In the genomic region with DNA sequence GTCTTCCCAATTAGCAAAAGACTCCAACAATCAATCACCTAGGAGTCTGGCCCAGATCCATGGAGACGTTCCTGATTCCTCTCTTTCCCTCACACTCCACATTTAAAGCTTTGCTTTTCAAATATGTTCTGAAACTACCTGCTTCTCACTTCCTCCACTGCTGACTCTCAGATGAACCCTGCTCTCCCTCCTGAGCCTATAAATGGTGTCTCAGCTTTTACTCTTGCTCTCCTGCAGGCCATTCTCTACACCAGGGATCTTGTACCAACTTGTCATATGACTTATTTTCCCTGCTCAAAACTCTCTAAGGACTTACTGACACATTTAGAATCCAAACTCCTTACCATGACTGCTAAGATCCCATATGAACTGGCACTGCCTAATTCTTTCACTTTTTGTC, we compare ENCODE assay signal across 13 cellular contexts.
DNase-seq lines count a peak whose midpoint lies in the region; ATAC-seq and TF ChIP-seq lines count a peak whose summit lies in the region.
"Had no signal": no experiment of that assay in that cellular context is flagged by ENCODE, and none has a peak within 500 bp of the region (broad histone marks: within the 10 kb centered on the region; RNA-seq: fewer than 3 reads in every experiment).

No MANE protein-coding gene starts in this region.

- no peak overlapping the region for H3K27ac ChIP-seq in foreskin keratinocyte
- H3K27ac ChIP-seq: ascending aorta, neural progenitor cell, suprapubic skin had no signal

- H3K36me3 Mint-ChIP-seq in T-helper 17 cell (ENCODE audit: low read depth) (no peaks in the 10 kb centered on the region), WTC11 (0 out of 2 replicates have a peak, but pooled peaks cover 5% of the 10 kb centered on the region), Caco-2 (ENCODE audit: insufficient read depth, unreplicated experiment) (no peaks in the 10 kb centered on the region), immature natural killer cell (peaks cover 13 to 25% (median 23%) of the 10 kb centered on the region in 3 donors)
- H3K36me3 Mint-ChIP-seq: neural progenitor cell had no signal

- CTCF ChIA-PET in WTC11 (lab: Charles Lee) (no interaction called here), Caco-2 (lab: Charles Lee) (no interaction called here)

- no peaks in the 10 kb centered on the region for H3K27me3 Mint-ChIP-seq in T-helper 17 cell
- no peaks in the 10 kb centered on the region for H3K27me3 Mint-ChIP-seq in WTC11 (ENCODE audit: low read depth)
- H3K27me3 Mint-ChIP-seq in Caco-2 (ENCODE audit: insufficient read depth, unreplicated experiment) = peaks cover 2% of the 10 kb centered on the region
- H3K27me3 Mint-ChIP-seq in immature natural killer cell (ENCODE audit: low read depth in 3 of 3) = no peaks in the 10 kb centered on the region
- H3K27me3 Mint-ChIP-seq: activated CD8-positive, alpha-beta T cell treated with anti-CD3 and anti-CD28 coated beads for 36 hours had no signal

- H3K4me1 ChIP-seq in foreskin keratinocyte = no peaks in the 10 kb centered on the region
- peaks cover 19% of the 10 kb centered on the region for H3K4me1 ChIP-seq in Caco-2
- H3K4me1 ChIP-seq: ascending aorta, neural progenitor cell, suprapubic skin had no signal

- H3K4me3 ChIP-seq in Caco-2 (ENCODE audit: low read depth, low read length) = no peak overlapping the region
- H3K4me3 ChIP-seq: ascending aorta, neural progenitor cell, suprapubic skin had no signal

- H3K27me3 ChIP-seq in foreskin keratinocyte = no peaks in the 10 kb centered on the region
- H3K27me3 ChIP-seq in Caco-2 (replicated peaks; ENCODE audit: control insufficient read depth, insufficient read depth, low read length) = no peaks in the 10 kb centered on the region; the same call in 1 of the 2 replicates
- H3K27me3 ChIP-seq: ascending aorta, neural progenitor cell, suprapubic skin had no signal

- DNase-seq in foreskin keratinocyte (peak in 1 of 2 donors; percentile 65), T-helper 17 cell (no peak), WTC11 (ENCODE audit: low spot score) (no peak), Caco-2 (no peak), immature natural killer cell (no peak)
- DNase-seq: activated CD8-positive, alpha-beta T cell treated with anti-CD3 and anti-CD28 coated beads for 36 hours; stimulated activated CD4-positive, alpha-beta T cell treated with anti-CD3 and anti-CD28 coated beads, Interleukin-15, amount 100 ng/mL, for 24 hours had no signal

- intact Hi-C loops in Caco-2 (cut with micrococcal nuclease; ENCODE audit: unreplicated experiment) = no loop called here

- no peak overlapping the region for H3K4me3 Mint-ChIP-seq in T-helper 17 cell
- no peak overlapping the region for H3K4me3 Mint-ChIP-seq in WTC11
- no peak overlapping the region for H3K4me3 Mint-ChIP-seq in Caco-2 (ENCODE audit: unreplicated experiment)
- no peak overlapping the region for H3K4me3 Mint-ChIP-seq in immature natural killer cell
- H3K4me3 Mint-ChIP-seq: activated CD8-positive, alpha-beta T cell treated with anti-CD3 and anti-CD28 coated beads for 36 hours; neural progenitor cell had no signal

- POLR2A ChIA-PET in WTC11 (lab: Charles Lee) (no interaction called here), Caco-2 (lab: Charles Lee) (no interaction called here)

- BruUV-seq in Caco-2 (replicated peaks; lab: Mats Ljungman, UMichigan) = no TSS peak

- no peak overlapping the region for H3K27ac Mint-ChIP-seq in T-helper 17 cell
- H3K27ac Mint-ChIP-seq in WTC11 = no peak overlapping the region
- H3K27ac Mint-ChIP-seq in Caco-2 (ENCODE audit: unreplicated experiment) = no peak overlapping the region
- H3K27ac Mint-ChIP-seq in immature natural killer cell = peak overlapping the region in 3 of 6 donors; percentile 6 to 53 (median 31)
- H3K27ac Mint-ChIP-seq: activated CD8-positive, alpha-beta T cell treated with anti-CD3 and anti-CD28 coated beads for 36 hours; neural progenitor cell had no signal

- H3K9me3 Mint-ChIP-seq in WTC11 (peaks cover 11% of the 10 kb centered on the region), Caco-2 (ENCODE audit: unreplicated experiment) (no peaks in the 10 kb centered on the region), immature natural killer cell (no peaks in the 10 kb centered on the region)
- H3K9me3 Mint-ChIP-seq: activated CD8-positive, alpha-beta T cell treated with anti-CD3 and anti-CD28 coated beads for 36 hours; neural progenitor cell had no signal

- TF ChIP-seq CTCF in foreskin keratinocyte (conservative IDR thresholded peaks at IDR 0.05) (no peak), WTC11 (IDR thresholded peaks at IDR 0.05) (no peak), Caco-2 (IDR thresholded peaks at IDR 0.05; ENCODE audit: insufficient read depth in 1 of 2, low read depth in 1 of 2, low read length in 1 of 2, severe bottlenecking in 1 of 2, unreplicated experiment in 1 of 2) (no peak)

- H3K36me3 ChIP-seq in Caco-2 (ENCODE audit: control insufficient read depth, insufficient read depth, low read length) = no peaks in the 10 kb centered on the region
- H3K36me3 ChIP-seq: ascending aorta, neural progenitor cell, suprapubic skin had no signal

- ATAC-seq in GM18907 (IDR thresholded peaks at IDR 0.05; ENCODE audit: unreplicated experiment) (peak; percentile 67), GM21737 (IDR thresholded peaks at IDR 0.05; ENCODE audit: unreplicated experiment) (peak; percentile 52), HG03196 (IDR thresholded peaks at IDR 0.05; ENCODE audit: unreplicated experiment) (peak; percentile 59), foreskin keratinocyte (peak; percentile 31), T-helper 17 cell (no peak), WTC11 (no peak)
- ATAC-seq: activated CD8-positive, alpha-beta T cell treated with anti-CD3 and anti-CD28 coated beads for 36 hours had no signal

- no peaks in the 10 kb centered on the region for H3K9me3 ChIP-seq in T-helper 17 cell (ENCODE audit: control insufficient read depth, low read length, poor library complexity, severe bottlenecking)
- H3K9me3 ChIP-seq in Caco-2 = no peaks in the 10 kb centered on the region
- H3K9me3 ChIP-seq: ascending aorta, suprapubic skin had no signal

- H3K4me1 Mint-ChIP-seq in T-helper 17 cell (no peaks in the 10 kb centered on the region), WTC11 (peaks cover 4% of the 10 kb centered on the region), Caco-2 (ENCODE audit: low read depth, unreplicated experiment) (peaks cover 18% of the 10 kb centered on the region), immature natural killer cell (peaks cover 15 to 23% of the 10 kb centered on the region in 2 donors)

TF ChIP-seq in WTC11, 78 proteins besides CTCF, POLR2A, EP300 and RAD21 (continues in another document):
- TF ChIP-seq HMGA2 (CRISPR knock-in tag; IDR thresholded peaks at IDR 0.05) = no peak
- TF ChIP-seq FOXP1 (CRISPR knock-in tag; IDR thresholded peaks at IDR 0.05; ENCODE audit: borderline replicate concordance) = no peak
- TF ChIP-seq, protein P1, sequence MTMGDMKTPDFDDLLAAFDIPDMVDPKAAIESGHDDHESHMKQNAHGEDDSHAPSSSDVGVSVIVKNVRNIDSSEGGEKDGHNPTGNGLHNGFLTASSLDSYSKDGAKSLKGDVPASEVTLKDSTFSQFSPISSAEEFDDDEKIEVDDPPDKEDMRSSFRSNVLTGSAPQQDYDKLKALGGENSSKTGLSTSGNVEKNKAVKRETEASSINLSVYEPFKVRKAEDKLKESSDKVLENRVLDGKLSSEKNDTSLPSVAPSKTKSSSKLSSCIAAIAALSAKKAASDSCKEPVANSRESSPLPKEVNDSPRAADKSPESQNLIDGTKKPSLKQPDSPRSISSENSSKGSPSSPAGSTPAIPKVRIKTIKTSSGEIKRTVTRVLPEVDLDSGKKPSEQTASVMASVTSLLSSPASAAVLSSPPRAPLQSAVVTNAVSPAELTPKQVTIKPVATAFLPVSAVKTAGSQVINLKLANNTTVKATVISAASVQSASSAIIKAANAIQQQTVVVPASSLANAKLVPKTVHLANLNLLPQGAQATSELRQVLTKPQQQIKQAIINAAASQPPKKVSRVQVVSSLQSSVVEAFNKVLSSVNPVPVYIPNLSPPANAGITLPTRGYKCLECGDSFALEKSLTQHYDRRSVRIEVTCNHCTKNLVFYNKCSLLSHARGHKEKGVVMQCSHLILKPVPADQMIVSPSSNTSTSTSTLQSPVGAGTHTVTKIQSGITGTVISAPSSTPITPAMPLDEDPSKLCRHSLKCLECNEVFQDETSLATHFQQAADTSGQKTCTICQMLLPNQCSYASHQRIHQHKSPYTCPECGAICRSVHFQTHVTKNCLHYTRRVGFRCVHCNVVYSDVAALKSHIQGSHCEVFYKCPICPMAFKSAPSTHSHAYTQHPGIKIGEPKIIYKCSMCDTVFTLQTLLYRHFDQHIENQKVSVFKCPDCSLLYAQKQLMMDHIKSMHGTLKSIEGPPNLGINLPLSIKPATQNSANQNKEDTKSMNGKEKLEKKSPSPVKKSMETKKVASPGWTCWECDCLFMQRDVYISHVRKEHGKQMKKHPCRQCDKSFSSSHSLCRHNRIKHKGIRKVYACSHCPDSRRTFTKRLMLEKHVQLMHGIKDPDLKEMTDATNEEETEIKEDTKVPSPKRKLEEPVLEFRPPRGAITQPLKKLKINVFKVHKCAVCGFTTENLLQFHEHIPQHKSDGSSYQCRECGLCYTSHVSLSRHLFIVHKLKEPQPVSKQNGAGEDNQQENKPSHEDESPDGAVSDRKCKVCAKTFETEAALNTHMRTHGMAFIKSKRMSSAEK (CRISPR knock-in tag; IDR thresholded peaks at IDR 0.05; ENCODE audit: borderline replicate concordance) = no peak
- TF ChIP-seq, protein P2, sequence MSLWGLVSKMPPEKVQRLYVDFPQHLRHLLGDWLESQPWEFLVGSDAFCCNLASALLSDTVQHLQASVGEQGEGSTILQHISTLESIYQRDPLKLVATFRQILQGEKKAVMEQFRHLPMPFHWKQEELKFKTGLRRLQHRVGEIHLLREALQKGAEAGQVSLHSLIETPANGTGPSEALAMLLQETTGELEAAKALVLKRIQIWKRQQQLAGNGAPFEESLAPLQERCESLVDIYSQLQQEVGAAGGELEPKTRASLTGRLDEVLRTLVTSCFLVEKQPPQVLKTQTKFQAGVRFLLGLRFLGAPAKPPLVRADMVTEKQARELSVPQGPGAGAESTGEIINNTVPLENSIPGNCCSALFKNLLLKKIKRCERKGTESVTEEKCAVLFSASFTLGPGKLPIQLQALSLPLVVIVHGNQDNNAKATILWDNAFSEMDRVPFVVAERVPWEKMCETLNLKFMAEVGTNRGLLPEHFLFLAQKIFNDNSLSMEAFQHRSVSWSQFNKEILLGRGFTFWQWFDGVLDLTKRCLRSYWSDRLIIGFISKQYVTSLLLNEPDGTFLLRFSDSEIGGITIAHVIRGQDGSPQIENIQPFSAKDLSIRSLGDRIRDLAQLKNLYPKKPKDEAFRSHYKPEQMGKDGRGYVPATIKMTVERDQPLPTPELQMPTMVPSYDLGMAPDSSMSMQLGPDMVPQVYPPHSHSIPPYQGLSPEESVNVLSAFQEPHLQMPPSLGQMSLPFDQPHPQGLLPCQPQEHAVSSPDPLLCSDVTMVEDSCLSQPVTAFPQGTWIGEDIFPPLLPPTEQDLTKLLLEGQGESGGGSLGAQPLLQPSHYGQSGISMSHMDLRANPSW (CRISPR knock-in tag; conservative IDR thresholded peaks at IDR 0.05; ENCODE audit: low read depth) = no peak
- no peak for TF ChIP-seq ZNF423 (CRISPR knock-in tag; IDR thresholded peaks at IDR 0.05)
- no peak for TF ChIP-seq JUN (CRISPR knock-in tag; IDR thresholded peaks at IDR 0.05)
- TF ChIP-seq ZNF416 (CRISPR knock-in tag; IDR thresholded peaks at IDR 0.05) = no peak
- TF ChIP-seq ZNF396 (CRISPR knock-in tag; IDR thresholded peaks at IDR 0.05; ENCODE audit: borderline replicate concordance) = no peak

Comparison
In these comparisons a context has a peak if more than half of its experiments do, and no peak if none do; other contexts are left out.
1. ATAC-seq: peak in GM18907 (single experiment), GM21737 (single experiment), HG03196 (single experiment) and foreskin keratinocyte (single experiment); none in T-helper 17 cell (single experiment) and WTC11 (single experiment).